Comparison of ENCODE assay signal across 1 cellular context in genomic region chr13:111216166-111216960, GRCh38.
A peak's percentile ranks its signal among the peaks of the same experiment; 100 is the strongest.
TF ChIP-seq lines count a peak whose summit lies in the region.

No MANE protein-coding gene starts in this region.

TF ChIP-seq in HepG2, 621 proteins besides CTCF, POLR2A, EP300 and RAD21 (continued from another document):
- peak; percentile 32 for TF ChIP-seq SMC3 (IDR thresholded peaks at IDR 0.05; ENCODE audit: low read length)
- TF ChIP-seq ZNF362 (CRISPR knock-in tag; IDR thresholded peaks at IDR 0.05; ENCODE audit: borderline replicate concordance): no peak
- TF ChIP-seq STAG1 (CRISPR knock-in tag; IDR thresholded peaks at IDR 0.05): peak; percentile 66
- peak; percentile 99 for TF ChIP-seq ZNF792 (CRISPR knock-in tag; IDR thresholded peaks at IDR 0.05)
